ENCODE assay signal across 14 cellular contexts in the genomic region with DNA sequence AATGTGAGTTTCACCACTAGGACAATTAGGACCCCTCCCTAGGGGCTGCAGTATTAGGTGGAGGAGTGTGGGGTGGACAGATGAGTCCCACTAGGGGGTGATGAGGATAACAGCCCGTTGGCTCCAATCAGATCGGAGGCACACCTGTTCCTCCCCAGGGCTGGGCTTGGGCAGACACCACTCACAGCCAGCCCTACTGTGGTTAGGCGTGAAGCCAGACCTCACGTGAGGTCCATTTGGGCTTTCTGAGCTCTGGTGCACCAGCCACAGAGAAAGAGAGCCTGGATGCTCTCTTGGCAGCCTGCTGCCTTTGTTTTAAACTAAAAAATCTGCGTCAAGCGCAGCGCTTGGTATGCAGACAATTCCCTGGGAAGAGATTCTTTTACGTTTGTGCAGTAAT.
"Had no signal": no experiment of that assay in that cellular context is flagged by ENCODE, and none has a peak within 500 bp of the region (broad histone marks: within the 10 kb centered on the region; RNA-seq: fewer than 3 reads in every experiment).

No MANE protein-coding gene starts in this region.

- H3K4me1 Mint-ChIP-seq: stimulated activated naive B cell treated with anti-CD40 and anti-IgM and Interleukin-4, amounts not matched to agents 10 μg/mL and 1 μg/mL and 100 μg/mL, for 72 hours had no signal

- H3K27ac Mint-ChIP-seq: immature natural killer cell; natural killer cell; stimulated activated naive B cell treated with anti-CD40 and anti-IgM and Interleukin-4, amounts not matched to agents 10 μg/mL and 1 μg/mL and 100 μg/mL, for 72 hours; stimulated activated naive CD8-positive, alpha-beta T cell treated with anti-CD3 and anti-CD28 coated beads, Interleukin-15, amount 100 ng/mL, for 72 hours had no signal

- DNase-seq: cortex of kidney; effector memory CD4-positive, alpha-beta T cell; gastrocnemius medialis; immature natural killer cell; left lung; mucosa of descending colon; natural killer cell; stimulated activated CD4-positive, alpha-beta T cell treated with anti-CD3 and anti-CD28 coated beads, Interleukin-2, amount 100 ng/mL, for 24 hours; stimulated activated CD4-positive, alpha-beta T cell treated with anti-CD3 and anti-CD28 coated beads, Interleukin-4, amount 100 ng/mL, for 4 hours; stimulated activated naive B cell treated with anti-CD40 and anti-IgM and Interleukin-4, amounts not matched to agents 10 μg/mL and 1 μg/mL and 100 μg/mL, for 72 hours; stimulated activated naive CD8-positive, alpha-beta T cell treated with anti-CD3 and anti-CD28 coated beads, Interleukin-15, amount 100 ng/mL, for 72 hours; testis; upper lobe of right lung had no signal

- H3K36me3 Mint-ChIP-seq: immature natural killer cell had no signal

- H3K9me3 Mint-ChIP-seq: immature natural killer cell had no signal

- H3K4me3 Mint-ChIP-seq: immature natural killer cell; natural killer cell; stimulated activated naive B cell treated with anti-CD40 and anti-IgM and Interleukin-4, amounts not matched to agents 10 μg/mL and 1 μg/mL and 100 μg/mL, for 72 hours; stimulated activated naive CD8-positive, alpha-beta T cell treated with anti-CD3 and anti-CD28 coated beads, Interleukin-15, amount 100 ng/mL, for 72 hours had no signal

- ATAC-seq: gastrocnemius medialis; left lung; mucosa of descending colon; natural killer cell; sciatic nerve; stimulated activated naive B cell treated with anti-CD40 and anti-IgM and Interleukin-4, amounts not matched to agents 10 μg/mL and 1 μg/mL and 100 μg/mL, for 72 hours; stimulated activated naive CD8-positive, alpha-beta T cell treated with anti-CD3 and anti-CD28 coated beads, Interleukin-15, amount 100 ng/mL, for 72 hours; upper lobe of right lung had no signal
